17 cellular contexts compared by ENCODE assay signal in genomic region chr18:10295751-10296150, GRCh38.
DNase-seq lines count a peak whose midpoint lies in the region; TF ChIP-seq lines count a peak whose summit lies in the region.
"Had no signal": no experiment of that assay in that cellular context is flagged by ENCODE, and none has a peak within 500 bp of the region (broad histone marks: within the 10 kb centered on the region; RNA-seq: fewer than 3 reads in every experiment).

No MANE protein-coding gene starts in this region.

- H3K9ac ChIP-seq in BLaER1 = no peak overlapping the region

- peaks cover 3% of the 10 kb centered on the region for H3K27me3 Mint-ChIP-seq in osteocyte (ENCODE audit: unreplicated experiment)
- H3K27me3 Mint-ChIP-seq: B cell had no signal

- POLR2A ChIA-PET in OCI-LY7 (lab: Charles Lee) = interaction anchor here (0.6 kb wide), 1 partner anchor 153 kb away, joined by 12 read pairs; no protein-coding TSS in a partner anchor

- WGBS in mesodermal cell (ENCODE audit: insufficient coverage in 2 of 2), 2 experiments = 84 to 89% methylated on average over 2 of the region's 2 CpGs

- intact Hi-C loops in OCI-LY7 (cut with micrococcal nuclease; ENCODE audit: unreplicated experiment) = no loop called here

- CTCF ChIA-PET in OCI-LY7 (lab: Charles Lee; ENCODE audit: unreplicated experiment) = no interaction called here

- H3K4me1 ChIP-seq in BLaER1 = peaks cover 74% of the 10 kb centered on the region
- peaks cover 46% of the 10 kb centered on the region for H3K4me1 ChIP-seq in mesodermal cell (ENCODE audit: control insufficient read depth, insufficient read depth, low read length, poor library complexity, severe bottlenecking)
- peaks cover 48% of the 10 kb centered on the region for H3K4me1 ChIP-seq in OCI-LY7 (ENCODE audit: insufficient read depth, low read length, poor library complexity, severe bottlenecking)

- H3K9me3 Mint-ChIP-seq in osteocyte (ENCODE audit: unreplicated experiment) = no peaks in the 10 kb centered on the region
- H3K9me3 Mint-ChIP-seq: CD4-positive, alpha-beta memory T cell had no signal

- TF ChIP-seq CTCF in OCI-LY7 (conservative IDR thresholded peaks at IDR 0.05; ENCODE audit: low read length) (no peak), osteocyte (IDR thresholded peaks at IDR 0.05) (no peak)

- no peaks in the 10 kb centered on the region for H3K27me3 ChIP-seq in BLaER1

- H3K36me3 ChIP-seq in BLaER1 = no peaks in the 10 kb centered on the region
- no peaks in the 10 kb centered on the region for H3K36me3 ChIP-seq in mesodermal cell (ENCODE audit: control insufficient read depth, insufficient read depth, low read length)
- no peaks in the 10 kb centered on the region for H3K36me3 ChIP-seq in OCI-LY7 (ENCODE audit: insufficient read depth, low read length)

- H3K27ac Mint-ChIP-seq in osteocyte (ENCODE audit: unreplicated experiment) = no peak overlapping the region
- H3K27ac Mint-ChIP-seq: B cell; CD4-positive, alpha-beta memory T cell; GM23338; H9 had no signal

- H3K9me3 ChIP-seq in BLaER1 (no peaks in the 10 kb centered on the region), mesodermal cell (ENCODE audit: control insufficient read depth, low read length) (no peaks in the 10 kb centered on the region), OCI-LY7 (ENCODE audit: low read length) (no peaks in the 10 kb centered on the region)

- no peak overlapping the region for H3K4me3 ChIP-seq in BLaER1
- H3K4me3 ChIP-seq in mesodermal cell (ENCODE audit: extremely low read depth, insufficient read depth, low read length, poor library complexity, severe bottlenecking) = no peak overlapping the region
- no peak overlapping the region for H3K4me3 ChIP-seq in OCI-LY7 (ENCODE audit: low read depth, low read length, poor library complexity, severe bottlenecking)
- H3K4me3 ChIP-seq: GM23338 had no signal

- H3K9me2 ChIP-seq in OCI-LY7 (ENCODE audit: insufficient read depth, low read length) = no peaks in the 10 kb centered on the region

- no peaks in the 10 kb centered on the region for H3K79me2 ChIP-seq in OCI-LY7 (ENCODE audit: insufficient read depth, low read depth, low read length)

- H3K4me2 ChIP-seq in BLaER1 = 0 out of 2 replicates have a peak overlapping the region, but pooled peaks have one; percentile 80
- no peak overlapping the region for H3K4me2 ChIP-seq in OCI-LY7 (ENCODE audit: low read length)
- H3K4me2 ChIP-seq: GM23338 had no signal

- no TSS peak for BruUV-seq in OCI-LY7 (replicated peaks; lab: Mats Ljungman, UMichigan)

- DNase-seq in dermis blood vessel endothelial cell = peak; percentile 21
- no peak for DNase-seq in HuH-7.5 (ENCODE audit: low spot score)
- DNase-seq in OCI-LY7 (ENCODE audit: low spot score) = no peak
- no peak for DNase-seq in osteocyte (ENCODE audit: extremely low spot score, unreplicated experiment)
- DNase-seq: C1 segment of cervical spinal cord; Calu3; CD4-positive, alpha-beta memory T cell; COR-L47; DMS53; DMS79 treated with DMSO at 0.1 percent for 48 hours; GF-D8; H9 had no signal

- no peaks in the 10 kb centered on the region for H4K20me1 ChIP-seq in BLaER1
- no peaks in the 10 kb centered on the region for H4K20me1 ChIP-seq in OCI-LY7 (ENCODE audit: insufficient read depth, low read length)

- no peak overlapping the region for H3K27ac ChIP-seq in BLaER1
- peak overlapping the region; percentile 13 for H3K27ac ChIP-seq in mesodermal cell (ENCODE audit: low read depth, low read length, severe bottlenecking)
- no peak overlapping the region for H3K27ac ChIP-seq in OCI-LY7 (ENCODE audit: low read depth, low read length, poor library complexity, severe bottlenecking)
- H3K27ac ChIP-seq: 22Rv1 had no signal

- no peak overlapping the region for H2AFZ ChIP-seq in OCI-LY7 (ENCODE audit: low read length)
- H2AFZ ChIP-seq: GM23338 had no signal

- peaks cover 31% of the 10 kb centered on the region for H3K4me1 Mint-ChIP-seq in osteocyte (ENCODE audit: unreplicated experiment)
- H3K4me1 Mint-ChIP-seq: CD4-positive, alpha-beta memory T cell; GM23338 had no signal

- H3K4me3 Mint-ChIP-seq in osteocyte (ENCODE audit: unreplicated experiment) = no peak overlapping the region
- H3K4me3 Mint-ChIP-seq: B cell; CD4-positive, alpha-beta memory T cell; GM23338; H9 had no signal

- no peaks in the 10 kb centered on the region for H3K36me3 Mint-ChIP-seq in osteocyte (ENCODE audit: unreplicated experiment)
- H3K36me3 Mint-ChIP-seq: CD4-positive, alpha-beta memory T cell had no signal
